ENCODE assay signal across 13 cellular contexts in genomic region chr17:35630530-35631148, GRCh38. TPM values are rescaled to one million over a fixed set of nuclear protein-coding genes. Genes with fewer than 3 reads are reported as not detected.
DNase-seq lines count a peak whose midpoint lies in the region; ATAC-seq and TF ChIP-seq lines count a peak whose summit lies in the region.
"Had no signal": no experiment of that assay in that cellular context is flagged by ENCODE, and none has a peak within 500 bp of the region (broad histone marks: within the 10 kb centered on the region; RNA-seq: fewer than 3 reads in every experiment).

No MANE protein-coding gene starts in this region.

- no peak overlapping the region for H4K91ac ChIP-seq in IMR-90 (ENCODE audit: insufficient read depth, low read depth, low read length)

- H3K36me3 Mint-ChIP-seq in chondrocyte (ENCODE audit: low read depth): peaks cover 22% of the 10 kb centered on the region

- POLR2A ChIA-PET in IMR-90 (lab: Charles Lee; ENCODE audit: unreplicated experiment): no interaction called here

- H2BK5ac ChIP-seq in IMR-90 (ENCODE audit: low read depth, low read length, poor library complexity, severe bottlenecking): peak overlapping the region; percentile 47

- no TSS peak for BruUV-seq in IMR-90 (replicated peaks; lab: Mats Ljungman, UMichigan)

- no peak overlapping the region for H3K27ac ChIP-seq in IMR-90 (ENCODE audit: insufficient read depth, low read length)
- H3K27ac ChIP-seq: right atrium auricular region, tibial nerve had no signal

- H2BK15ac ChIP-seq in IMR-90 (ENCODE audit: low read depth, low read length): no peak overlapping the region

- no peak overlapping the region for H3K9ac ChIP-seq in IMR-90 (ENCODE audit: low read depth, low read length)

- peaks cover 0 to 9% of the 10 kb centered on the region in 2 experiments; a peak in 3 of 4 replicates for H3K79me1 ChIP-seq in IMR-90 (ENCODE audit: low read depth in 1 of 2, low read length in 2 of 2)

- no peak overlapping the region for H2AK5ac ChIP-seq in IMR-90 (ENCODE audit: low read depth, low read length)

- ATAC-seq in IMR-90 (ENCODE audit: low read depth): peak; percentile 75

- H2AK9ac ChIP-seq in IMR-90 (replicated peaks; ENCODE audit: low read depth, low read length, poor library complexity): no peak overlapping the region

- no peak for TF ChIP-seq RAD21 in IMR-90 (IDR thresholded peaks at IDR 0.05; ENCODE audit: low read length)

- no peaks in the 10 kb centered on the region for H3K9me3 Mint-ChIP-seq in chondrocyte (ENCODE audit: low read depth)
- H3K9me3 Mint-ChIP-seq: brain had no signal

- peaks cover 5% of the 10 kb centered on the region; the same call in 1 of the 2 replicates for H3K4me1 ChIP-seq in IMR-90 (ENCODE audit: control insufficient read depth, insufficient read depth, low read length)
- H3K4me1 ChIP-seq: right atrium auricular region, tibial nerve had no signal

- H3K9me1 ChIP-seq in IMR-90 (ENCODE audit: insufficient read depth, low read length): peaks cover 3% of the 10 kb centered on the region; the same call in 1 of the 2 replicates

- intact Hi-C loops in IMR-90 (cut with micrococcal nuclease): loop anchor here (5.0 kb wide), 1 partner anchor 38 kb away; no protein-coding TSS in a partner anchor

- H3K18ac ChIP-seq in IMR-90 (ENCODE audit: low read depth, low read length): no peak overlapping the region

- in situ Hi-C loops in IMR-90 (cut with MboI; ENCODE audit: low sequenced_read_pairs) (no loop called here), G401 (cut with HindIII; ENCODE audit: low sequenced_read_pairs) (no loop called here)

- H3K9me3 ChIP-seq in IMR-90 (ENCODE audit: control insufficient read depth, insufficient read depth, low read length): no peaks in the 10 kb centered on the region
- H3K9me3 ChIP-seq: right atrium auricular region, tibial nerve had no signal

- H3K27ac Mint-ChIP-seq in chondrocyte (ENCODE audit: unreplicated experiment): peak overlapping the region; percentile 63
- H3K27ac Mint-ChIP-seq: brain had no signal

- TF ChIP-seq POLR2A in IMR-90 (IDR thresholded peaks at IDR 0.05; ENCODE audit: low read depth, low read length): no peak

- H3K14ac ChIP-seq in IMR-90 (replicated peaks; ENCODE audit: low read depth, low read length): no peak overlapping the region

- no peak overlapping the region for H3K4ac ChIP-seq in IMR-90 (ENCODE audit: low read depth, low read length)

- TF ChIP-seq CTCF in IMR-90 (conservative IDR thresholded peaks at IDR 0.05; ENCODE audit: low read depth, low read length) (no peak), chondrocyte (IDR thresholded peaks at IDR 0.05) (no peak)

- no peak overlapping the region for H3K56ac ChIP-seq in IMR-90 (ENCODE audit: extremely low read depth, insufficient read depth, low read length)

- no peak overlapping the region for H4K8ac ChIP-seq in IMR-90 (ENCODE audit: low read depth in 2 of 2, low read length in 2 of 2)

- DNase-seq in COLO829 (ENCODE audit: low spot score) (peak; percentile 65), IMR-90 (peak; percentile 80), chondrocyte (ENCODE audit: low spot score) (no peak), lung microvascular endothelial cell (ENCODE audit: low read depth in 2 of 2) (peak; percentile 29 to 89), Ammon's horn (ENCODE audit: low spot score) (no peak), G401 (ENCODE audit: low spot score) (no peak), T-helper 2 cell (no peak), NCI-H510A (lab: John Stamatoyannopoulos, UW) (no peak)
- DNase-seq: NCI-H1105, NCI-H748 treated with DMSO at 0.1 percent for 48 hours had no signal

- peaks cover 28% of the 10 kb centered on the region for H3K36me3 ChIP-seq in IMR-90 (ENCODE audit: control insufficient read depth, insufficient read depth, low read length)

- dilution Hi-C loops in IMR-90 (cut with HindIII; ENCODE audit: low sequenced_read_pairs, unreplicated experiment): no loop called here

- peaks cover 12% of the 10 kb centered on the region; the same call in 1 of the 2 replicates for H4K20me1 ChIP-seq in IMR-90 (ENCODE audit: insufficient read depth, low read length)

- no peak overlapping the region for H3K4me3 Mint-ChIP-seq in chondrocyte (ENCODE audit: unreplicated experiment)
- H3K4me3 Mint-ChIP-seq: brain had no signal

- WGBS in IMR-90 (ENCODE audit: extremely low coverage in 2 of 2, insufficient read length in 1 of 2), 2 experiments: no CpG with 5 or more reads among the region's 1 CpG

- no peaks in the 10 kb centered on the region for H3K27me3 ChIP-seq in IMR-90 (ENCODE audit: control insufficient read depth, insufficient read depth, low read length)
- H3K27me3 ChIP-seq: right atrium auricular region, tibial nerve had no signal

- H3K4me3 ChIP-seq in IMR-90 (ENCODE audit: insufficient read depth, low read depth, low read length): no peak overlapping the region
- H3K4me3 ChIP-seq: right atrium auricular region, tibial nerve had no signal

- no peak overlapping the region for H2BK120ac ChIP-seq in IMR-90 (ENCODE audit: low read depth, low read length)

- no peak overlapping the region for H2BK20ac ChIP-seq in IMR-90 (ENCODE audit: low read depth, low read length)

- CTCF ChIA-PET in IMR-90 (lab: Yijun Ruan, JAX): interaction anchor here (0.9 kb wide), 1 partner anchor 18 kb away, joined by 3 read pairs; no protein-coding TSS in a partner anchor

- no peak overlapping the region for H2AFZ ChIP-seq in IMR-90 (replicated peaks; ENCODE audit: low read length, poor library complexity)

- no peak overlapping the region for H3K23ac ChIP-seq in IMR-90 (ENCODE audit: low read depth, low read length)

- H3K4me2 ChIP-seq in IMR-90 (ENCODE audit: low read depth, low read length): peak overlapping the region; percentile 46; the same call in 1 of the 2 replicates

- no peak overlapping the region for H4K5ac ChIP-seq in IMR-90 (ENCODE audit: low read depth, low read length)

- H3K4me1 Mint-ChIP-seq in chondrocyte (ENCODE audit: low read depth): peaks cover 8% of the 10 kb centered on the region
- H3K4me1 Mint-ChIP-seq: brain had no signal

- H3K27me3 Mint-ChIP-seq in chondrocyte (ENCODE audit: low read depth): no peaks in the 10 kb centered on the region
- H3K27me3 Mint-ChIP-seq: brain had no signal

TF ChIP-seq in IMR-90, 13 proteins besides CTCF, POLR2A, EP300 and RAD21:
- TF ChIP-seq FOS (IDR thresholded peaks at IDR 0.05; ENCODE audit: low read depth, low read length): 0 out of 2 replicates have a peak, but pooled peaks have one; percentile 50
- no peak for TF ChIP-seq MAFK (IDR thresholded peaks at IDR 0.05; ENCODE audit: low read depth, low read length)
- peak; percentile 18 for TF ChIP-seq RCOR1 (IDR thresholded peaks at IDR 0.05; ENCODE audit: insufficient replicate concordance, low read length)
- 0 out of 2 replicates have a peak, but pooled peaks have one; percentile 4 for TF ChIP-seq BHLHE40 (IDR thresholded peaks at IDR 0.05; ENCODE audit: low read depth, low read length)

RNA-seq across cellular contexts. Expression of gene AP2B1, which starts 43.5 kb away (rescaled TPM):
- total RNA-seq in IMR-90 (2012; rRNA removed) (95.3 and 125 TPM in 2 replicates), chondrocyte (182 to 197 TPM (median 187 TPM) in 3 replicates), lung microvascular endothelial cell (77.8 and 85.9 TPM in 2 replicates)
- 96.5 and 102 TPM in 2 replicates for polyA plus RNA-seq in IMR-90 (2012; rRNA removed)
- 40.5 and 46.9 TPM in 2 replicates for polyA plus RNA-seq in IMR-90 (2012; cell fraction: cytosol; rRNA removed)
- polyA plus RNA-seq in IMR-90 (2012; cell fraction: nucleus; rRNA removed; ENCODE audit: low replicate concordance): 19.8 and 78.9 TPM in 2 replicates
- total RNA-seq in G401 (2014; rRNA removed; shearing (Covaris generic)): 104 and 126 TPM in 2 replicates

RNA-seq across cellular contexts. Expression of gene PEX12, which starts 52.3 kb away (rescaled TPM):
- 6.7 and 7.9 TPM in 2 replicates for total RNA-seq in IMR-90 (2012; rRNA removed)
- polyA plus RNA-seq in IMR-90 (2012; rRNA removed): 4.5 and 4.6 TPM in 2 replicates
- polyA plus RNA-seq in IMR-90 (2012; cell fraction: cytosol; rRNA removed): 1.8 and 3.7 TPM in 2 replicates
- 0.75 and 1.7 TPM in 2 replicates for polyA plus RNA-seq in IMR-90 (2012; cell fraction: nucleus; rRNA removed; ENCODE audit: low replicate concordance)
- 5.5 to 8.9 TPM (median 5.6 TPM) in 3 replicates for total RNA-seq in chondrocyte
- 1.7 and 3.6 TPM in 2 replicates for total RNA-seq in lung microvascular endothelial cell
- total RNA-seq in G401 (2014; rRNA removed; shearing (Covaris generic)): 2.4 and 5.7 TPM in 2 replicates

Comparison
In these comparisons a context has a peak if more than half of its experiments do, and no peak if none do; other contexts are left out.
1. DNase-seq: peak in COLO829 (single experiment), IMR-90 (single experiment) and lung microvascular endothelial cell (2 of 2); none in chondrocyte (single experiment), Ammon's horn (single experiment), G401 (single experiment), T-helper 2 cell (0 of 5) and NCI-H510A (single experiment).